In the genomic region with DNA sequence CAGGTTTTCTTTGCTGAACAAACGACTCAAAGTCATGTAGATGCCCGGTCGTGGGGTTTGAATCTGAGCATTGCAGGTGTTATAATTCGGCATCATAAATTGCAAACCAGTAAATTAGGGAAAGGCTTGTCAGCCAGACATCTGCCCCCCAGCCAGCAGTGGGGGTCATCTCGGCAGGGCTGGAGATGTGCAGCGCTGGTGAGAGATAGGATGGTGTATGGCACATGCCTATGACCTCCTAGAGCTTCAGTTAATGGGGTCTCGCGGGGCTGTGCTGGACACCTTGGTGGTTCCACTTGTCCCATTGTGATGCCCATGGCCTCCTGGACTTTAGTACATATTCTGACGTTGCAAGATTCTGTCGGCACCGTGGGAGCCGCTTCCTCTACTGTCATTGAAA, we compare ENCODE assay signal across 8 cellular contexts.
DNase-seq lines count a peak whose midpoint lies in the region; ATAC-seq, FAIRE-seq and TF ChIP-seq lines count a peak whose summit lies in the region.
"Not testable (repeated sequence)": the region's sequence is repeated elsewhere in the genome, so short reads cannot be mapped to it uniquely, and the experiment has no call there.

No MANE protein-coding gene starts in this region.

- not testable (repeated sequence) for H4K91ac ChIP-seq in H1 (replicated peaks; ENCODE audit: insufficient read length, low read length)

- not testable (repeated sequence) for H4K5ac ChIP-seq in H1 (ENCODE audit: insufficient read length, low read depth, low read length)

- H3K4me1 ChIP-seq in BLaER1 treated with 17β-estradiol and CSF1 and Interleukin-3, amounts not matched to agents 10 nM and 100 nM = peaks cover 8 to 32% (median 12%) of the 10 kb centered on the region in 10 experiments
- H3K4me1 ChIP-seq in H1 (replicated peaks in 1 of 4; ENCODE audit: control insufficient read depth in 3 of 4, insufficient read depth in 4 of 4, low read length in 3 of 4) = not testable (repeated sequence)

- peak overlapping the region; percentile 68; the same call in 1 of the 2 replicates for H4K8ac ChIP-seq in H1 (ENCODE audit: extremely low read depth, insufficient read depth, low read length)

- not testable (repeated sequence) for H3K27ac Mint-ChIP-seq in natural killer cell

- CTCF ChIA-PET in H1 (lab: Charles Lee; ENCODE audit: partially characterized antibody) = interaction anchor here (1.6 to 5.2 kb wide), 2 partner anchors 10 to 14 kb away, joined by 5 to 81 read pairs; no protein-coding TSS in a partner anchor

- not testable (repeated sequence) for H3K23me2 ChIP-seq in H1 (ENCODE audit: low read depth, low read length)

- H3K23ac ChIP-seq in H1 (ENCODE audit: insufficient read length) = not testable (repeated sequence)

- H3K27ac ChIP-seq in BLaER1 treated with 17β-estradiol and CSF1 and Interleukin-3, amounts not matched to agents 10 nM and 100 nM = peak overlapping the region in 4 of 11 experiments; percentile 4 to 23 (median 15); a peak in 3 of 22 replicates
- H3K27ac ChIP-seq in H1 (ENCODE audit: low read depth, low read length) = not testable (repeated sequence)

- H3K36me3 ChIP-seq in BLaER1 treated with 17β-estradiol and CSF1 and Interleukin-3, amounts not matched to agents 10 nM and 100 nM; H1 (ENCODE audit: control insufficient read depth in 2 of 4, insufficient read depth in 4 of 4, low read length in 3 of 4): not testable (repeated sequence)

- H3K9me3 Mint-ChIP-seq in natural killer cell = not testable (repeated sequence)

- not testable (repeated sequence) for H3K79me2 ChIP-seq in H1 (ENCODE audit: control insufficient read depth in 1 of 2, insufficient read depth in 2 of 2, low read length in 2 of 2)

- H3K4ac ChIP-seq in H1 (replicated peaks; ENCODE audit: insufficient read length, low read depth, low read length) = not testable (repeated sequence)

- not testable (repeated sequence) for H4K20me1 ChIP-seq in BLaER1 treated with 17β-estradiol and CSF1 and Interleukin-3, amounts not matched to agents 10 nM and 100 nM; H1 (replicated peaks in 1 of 2; ENCODE audit: control insufficient read depth in 1 of 2, insufficient read depth in 2 of 2, low read length in 2 of 2)

- not testable (repeated sequence) for H3K36me3 Mint-ChIP-seq in natural killer cell

- ATAC-seq in natural killer cell = not testable (repeated sequence)

- H2BK15ac ChIP-seq in H1 (ENCODE audit: low read length) = not testable (repeated sequence)

- not testable (repeated sequence) for TF ChIP-seq CTCF in H1 (IDR thresholded peaks at IDR 0.05; ENCODE audit: control extremely low read depth in 1 of 3, insufficient read depth in 1 of 3, low read depth in 1 of 3, low read length in 3 of 3); natural killer cell (IDR thresholded peaks at IDR 0.05)

- not testable (repeated sequence) for H2BK12ac ChIP-seq in H1 (ENCODE audit: low read depth, low read length)

- not testable (repeated sequence) for H3K9me3 ChIP-seq in BLaER1 treated with 17β-estradiol and CSF1 and Interleukin-3, amounts not matched to agents 10 nM and 100 nM (replicated peaks in 1 of 11); H1 (ENCODE audit: insufficient read depth in 2 of 2, low read depth in 1 of 2, low read length in 1 of 2)

- H2AFZ ChIP-seq in H1 (ENCODE audit: low read length) = not testable (repeated sequence)

- intact Hi-C loops in natural killer cell (cut with micrococcal nuclease) = not testable (repeated sequence)

- H3K27me3 ChIP-seq in BLaER1 treated with 17β-estradiol and CSF1 and Interleukin-3, amounts not matched to agents 10 nM and 100 nM; H1 (replicated peaks in 1 of 4; ENCODE audit: control insufficient read depth in 3 of 4, extremely low read depth in 1 of 4, insufficient read depth in 3 of 4, low read length in 3 of 4): not testable (repeated sequence)

- not testable (repeated sequence) for TF ChIP-seq POLR2A in H1 (IDR thresholded peaks at IDR 0.05; ENCODE audit: control extremely low read depth in 1 of 2, low read depth in 2 of 2, low read length in 2 of 2)

- DNase-seq in HT1080 (ENCODE audit: low read depth) = peak; percentile 6
- DNase-seq in activated CD4-positive, CD25-positive, alpha-beta regulatory T cell treated with anti-CD3 and anti-CD28 coated beads, Interleukin-2, amount 50 U/mL, for 72 hours = peak; percentile 31
- peak; percentile 24 for DNase-seq in activated naive CD4-positive, alpha-beta T cell treated with anti-CD3 and anti-CD28 coated beads, Interleukin-2, amount 50 U/mL, for 16 hours
- DNase-seq in H1 (ENCODE audit: low read depth in 1 of 2, low spot score in 2 of 2) = peak in 1 of 2 experiments; percentile 64
- DNase-seq in inferior parietal cortex (ENCODE audit: extremely low spot score) = peak; percentile 4
- DNase-seq in natural killer cell = peak; percentile 43
- DNase-seq in stimulated activated CD4-positive, alpha-beta T cell treated with anti-CD3 and anti-CD28 coated beads, Interleukin-4, amount 100 ng/mL, for 24 hours = peak; percentile 8

- H3K79me1 ChIP-seq in H1 (ENCODE audit: low read depth, low read length) = not testable (repeated sequence)

- peak overlapping the region; percentile 8 to 73 (median 39); a peak in 19 of 22 replicates for H3K4me2 ChIP-seq in BLaER1 treated with 17β-estradiol and CSF1 and Interleukin-3, amounts not matched to agents 10 nM and 100 nM
- not testable (repeated sequence) for H3K4me2 ChIP-seq in H1 (ENCODE audit: insufficient read depth in 1 of 2, low read depth in 2 of 2, low read length in 2 of 2)

- not testable (repeated sequence) for H2BK120ac ChIP-seq in H1 (replicated peaks; ENCODE audit: low read depth, low read length)

- H3K18ac ChIP-seq in H1 (ENCODE audit: extremely low read depth, low read length) = not testable (repeated sequence)

- not testable (repeated sequence) for H3K56ac ChIP-seq in H1 (replicated peaks; ENCODE audit: insufficient read length, low read depth, low read length)

- not testable (repeated sequence) for H2BK5ac ChIP-seq in H1 (ENCODE audit: low read depth, low read length)

- 36% methylated on average over 12 of the region's 12 CpGs; no CpG with 5 or more reads in 1 of the 2 experiments for WGBS in H1 (ENCODE audit: extremely low coverage in 1 of 2, insufficient coverage in 1 of 2, insufficient read length in 1 of 2, insufficient replicate concordance in 2 of 2, low coverage in 1 of 2, low lambda C conversion rate in 2 of 2, missing lambda C conversion rate in 1 of 2), 2 experiments

- H3K9ac ChIP-seq in BLaER1 treated with 17β-estradiol and CSF1 and Interleukin-3, amounts not matched to agents 10 nM and 100 nM = peak overlapping the region; percentile 1 to 52 (median 35); a peak in 18 of 22 replicates
- not testable (repeated sequence) for H3K9ac ChIP-seq in H1 (replicated peaks in 1 of 4; ENCODE audit: extremely low read depth in 1 of 4, low read depth in 3 of 4, low read length in 3 of 4)

- not testable (repeated sequence) for TF ChIP-seq RAD21 in H1 (IDR thresholded peaks at IDR 0.05 in 1 of 2, conservative IDR thresholded peaks at IDR 0.05 in 1 of 2; ENCODE audit: low read depth in 2 of 2, low read length in 2 of 2)

- not testable (repeated sequence) for TF ChIP-seq EP300 in H1 (IDR thresholded peaks at IDR 0.05; ENCODE audit: borderline replicate concordance in 1 of 2, low read depth in 2 of 2, low read length in 2 of 2)

- not testable (repeated sequence) for FAIRE-seq in H1 (lab: Jason Lieb, UNC)

- H2BK20ac ChIP-seq in H1 (ENCODE audit: low read length) = not testable (repeated sequence)

- H2AK5ac ChIP-seq in H1 (ENCODE audit: low read depth, low read length) = not testable (repeated sequence)

- POLR2A ChIA-PET in H1 (lab: Charles Lee; ENCODE audit: partially characterized antibody) = not testable (repeated sequence)

- H3K4me1 Mint-ChIP-seq in natural killer cell = not testable (repeated sequence)

- not testable (repeated sequence) for H3K4me3 ChIP-seq in BLaER1 treated with 17β-estradiol and CSF1 and Interleukin-3, amounts not matched to agents 10 nM and 100 nM; H1 (ENCODE audit: extremely low read depth in 1 of 4, insufficient read depth in 2 of 4, low read depth in 3 of 4, low read length in 4 of 4)

- not testable (repeated sequence) for H3K14ac ChIP-seq in H1 (ENCODE audit: insufficient read length)

- not testable (repeated sequence) for H3K27me3 Mint-ChIP-seq in natural killer cell (ENCODE audit: low read depth in 2 of 2)

- not testable (repeated sequence) for H3K4me3 Mint-ChIP-seq in natural killer cell
